Comparison of ENCODE assay signal across 8 cellular contexts in the genomic region with DNA sequence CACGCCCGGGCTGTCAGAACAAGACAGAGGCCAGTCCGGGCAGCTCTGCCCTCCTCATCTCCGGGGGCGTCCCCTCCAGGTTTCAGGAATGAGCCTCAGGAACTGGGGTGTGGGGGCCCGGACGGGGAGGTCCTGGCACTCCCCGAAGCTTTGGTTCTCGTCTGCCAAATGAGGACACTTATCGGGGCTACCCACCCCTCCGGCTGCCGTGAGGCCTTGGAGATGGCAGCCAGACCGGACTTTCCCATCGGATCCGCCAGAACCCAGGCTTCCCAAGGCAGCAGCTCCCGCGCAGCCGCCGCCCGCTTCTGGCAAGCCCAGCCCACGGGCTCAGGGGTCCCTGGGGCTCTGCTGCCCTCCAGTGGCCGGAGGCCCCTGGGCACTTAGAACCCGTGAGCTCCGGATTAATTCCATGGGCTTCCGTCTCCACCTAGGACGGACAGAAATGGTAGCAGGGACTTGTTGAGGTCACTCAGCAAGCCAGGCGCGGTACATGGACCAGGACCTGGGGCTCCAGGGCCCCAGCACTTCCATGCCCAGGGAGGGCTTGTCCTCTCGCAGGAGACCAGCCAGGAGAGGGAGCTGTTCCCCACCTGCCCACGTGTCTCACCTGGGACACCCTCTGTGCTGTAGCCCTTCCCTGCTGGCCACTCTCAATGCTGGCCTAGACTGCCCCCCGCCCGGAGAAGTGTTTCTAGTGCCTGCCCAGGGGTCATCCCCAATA.
DNase-seq lines count a peak whose midpoint lies in the region; ATAC-seq and TF ChIP-seq lines count a peak whose summit lies in the region.

No MANE protein-coding gene starts in this region.

- POLR2A ChIA-PET in HCT116 (lab: Charles Lee), result interaction anchor here (0.6 to 1.6 kb wide), 12 partner anchors 9 to 441 kb away, joined by 3 to 6 read pairs (median 3); no protein-coding TSS in a partner anchor

- H3K36me3 ChIP-seq in HCT116 (ENCODE audit: control insufficient read depth in 1 of 2, insufficient read depth in 2 of 2, low read length in 2 of 2) (no peaks in the 10 kb centered on the region), urinary bladder (ENCODE audit: insufficient read depth) (no peaks in the 10 kb centered on the region)

- H3K27me3 Mint-ChIP-seq in T-helper 1 cell treated with Interleukin-12 subunit alpha and Interleukin-12 subunit beta and Interleukin-4 antibody, amounts not matched to agents 30 μg/mL and 1 μg/mL, for 36 hours (ENCODE audit: low read depth), result peaks cover 3% of the 10 kb centered on the region

- no peaks in the 10 kb centered on the region for H3K79me2 ChIP-seq in HCT116 (ENCODE audit: insufficient read depth, low read length)

- no peaks in the 10 kb centered on the region for H3K27me3 ChIP-seq in HCT116 (ENCODE audit: insufficient read depth, low read length)

- H3K27ac Mint-ChIP-seq in T-helper 1 cell treated with Interleukin-12 subunit alpha and Interleukin-12 subunit beta and Interleukin-4 antibody, amounts not matched to agents 30 μg/mL and 1 μg/mL, for 36 hours, result peak overlapping the region; percentile 59

- WGBS in urinary bladder, result 6% methylated on average over 32 of the region's 32 CpGs

- ATAC-seq in HCT116, result peak; percentile 91
- peak; percentile 90 for ATAC-seq in left ventricle myocardium superior

- intact Hi-C loops in HCT116 (cut with micrococcal nuclease), result loop anchor here (1.0 to 2.0 kb wide), 5 partner anchors 277 to 519 kb away; no protein-coding TSS in a partner anchor
- intact Hi-C loops in left ventricle myocardium superior (cut with micrococcal nuclease), result loop anchor here (5.0 kb wide), 1 partner anchor 356 kb away; no protein-coding TSS in a partner anchor

- TF ChIP-seq POLR2A in HCT116 (IDR thresholded peaks at IDR 0.05; ENCODE audit: borderline replicate concordance, extremely low read depth, insufficient read depth, insufficient read length), result peak; percentile 66

- H3K9me3 ChIP-seq in HCT116 (ENCODE audit: control insufficient read depth in 1 of 2, insufficient read depth in 1 of 2, low read depth in 1 of 2, low read length in 2 of 2), result no peaks in the 10 kb centered on the region

- H3K4me1 Mint-ChIP-seq in T-helper 1 cell treated with Interleukin-12 subunit alpha and Interleukin-12 subunit beta and Interleukin-4 antibody, amounts not matched to agents 30 μg/mL and 1 μg/mL, for 36 hours (ENCODE audit: low read depth), result peaks cover 5% of the 10 kb centered on the region

- TF ChIP-seq CTCF in HCT116 (IDR thresholded peaks at IDR 0.05 in 2 of 3, conservative IDR thresholded peaks at IDR 0.05 in 1 of 3; ENCODE audit: borderline replicate concordance in 1 of 3, insufficient read depth in 1 of 3, low read depth in 2 of 3, low read length in 2 of 3), result peak; percentile 94 to 99 (median 99)

- RAD21 ChIA-PET in HCT116 (lab: Charles Lee; ENCODE audit: low non-redundant PET in 1 of 2, low total read pairs in 2 of 2, uncharacterized antibody in 2 of 2, unreplicated experiment in 2 of 2), result interaction anchor here (0.8 to 2.6 kb wide), 12 partner anchors 34 to 570 kb away, joined by 3 to 9 read pairs (median 5); no protein-coding TSS in a partner anchor

- H2AFZ ChIP-seq in HCT116 (ENCODE audit: low read depth, low read length, poor library complexity, severe bottlenecking), result peak overlapping the region; percentile 65

- no peaks in the 10 kb centered on the region for H3K9me3 Mint-ChIP-seq in T-helper 1 cell treated with Interleukin-12 subunit alpha and Interleukin-12 subunit beta and Interleukin-4 antibody, amounts not matched to agents 30 μg/mL and 1 μg/mL, for 36 hours

- DNase-seq in Daoy (ENCODE audit: low read depth), result peak; percentile 89
- peak; percentile 78 for DNase-seq in HCT116 (ENCODE audit: low read depth, low spot score)
- peak; percentile 71 to 95 (median 89) for DNase-seq in NCI-H1417 (lab: John Stamatoyannopoulos, UW)
- peak; percentile 74 for DNase-seq in amniotic stem cell (lab: John Stamatoyannopoulos, UW)
- DNase-seq in left ventricle myocardium superior, result peak; percentile 95
- peak; percentile 63 for DNase-seq in pulmonary artery endothelial cell (ENCODE audit: low read depth, low spot score)

- H3K4me1 ChIP-seq in HCT116 (ENCODE audit: control insufficient read depth in 1 of 2, insufficient read depth in 2 of 2, low read length in 2 of 2), result peaks cover 0 to 35% of the 10 kb centered on the region in 2 experiments; a peak in 3 of 4 replicates
- no peaks in the 10 kb centered on the region for H3K4me1 ChIP-seq in urinary bladder (ENCODE audit: insufficient read depth)

- peak overlapping the region; percentile 83 for H3K9ac ChIP-seq in HCT116 (ENCODE audit: low read length)

- TF ChIP-seq RAD21 in HCT116 (IDR thresholded peaks at IDR 0.05; ENCODE audit: low read depth), result peak; percentile 90

- H3K4me3 ChIP-seq in HCT116 (replicated peaks in 1 of 2; ENCODE audit: low read depth in 1 of 2, low read length in 2 of 2) (peak overlapping the region; percentile 73 to 76), urinary bladder (ENCODE audit: low read depth, low read length) (peak overlapping the region; percentile 10)

- CTCF ChIA-PET in HCT116 (lab: Charles Lee), result interaction anchor here (0.6 to 2.5 kb wide), 60 partner anchors 9 to 1395 kb away, joined by 3 to 61 read pairs (median 4); a partner anchor contains a TSS

- H3K36me3 Mint-ChIP-seq in T-helper 1 cell treated with Interleukin-12 subunit alpha and Interleukin-12 subunit beta and Interleukin-4 antibody, amounts not matched to agents 30 μg/mL and 1 μg/mL, for 36 hours (ENCODE audit: low read depth), result no peaks in the 10 kb centered on the region

- TSS peak; percentile 54 for BruUV-seq in HCT116 (replicated peaks; lab: Mats Ljungman, UMichigan)

- H3K9me2 ChIP-seq in HCT116 (ENCODE audit: insufficient read depth), result no peaks in the 10 kb centered on the region

- no peaks in the 10 kb centered on the region for H4K20me1 ChIP-seq in HCT116 (ENCODE audit: insufficient read depth)

- H3K27ac ChIP-seq in HCT116 (ENCODE audit: low read depth, low read length) (peak overlapping the region; percentile 41), urinary bladder (ENCODE audit: low read depth) (no peak overlapping the region)

- peak overlapping the region; percentile 74 for H3K4me3 Mint-ChIP-seq in T-helper 1 cell treated with Interleukin-12 subunit alpha and Interleukin-12 subunit beta and Interleukin-4 antibody, amounts not matched to agents 30 μg/mL and 1 μg/mL, for 36 hours

- peak overlapping the region; percentile 92 for H3K4me2 ChIP-seq in HCT116 (ENCODE audit: low read length)

TF ChIP-seq in HCT116, 20 proteins besides CTCF, POLR2A, EP300 and RAD21:
- TF ChIP-seq EZH2phosphoT487 (IDR thresholded peaks at IDR 0.05; ENCODE audit: borderline replicate concordance) (no peak), JUND (IDR thresholded peaks at IDR 0.05) (no peak), ELF1 (IDR thresholded peaks at IDR 0.05; ENCODE audit: borderline replicate concordance, low read depth) (no peak), EGR1 (IDR thresholded peaks at IDR 0.05; ENCODE audit: low read depth) (no peak), POLR2AphosphoS5 (IDR thresholded peaks at IDR 0.05; ENCODE audit: low read depth, low read length) (peak; percentile 78), FOSL1 (IDR thresholded peaks at IDR 0.05; ENCODE audit: low read depth) (no peak), TCF7L2 (IDR thresholded peaks at IDR 0.05; ENCODE audit: borderline replicate concordance, extremely low read depth, insufficient read depth, insufficient read length) (no peak), CBX3 (IDR thresholded peaks at IDR 0.05; ENCODE audit: low read depth) (no peak), YY1 (IDR thresholded peaks at IDR 0.05; ENCODE audit: extremely low read depth, insufficient replicate concordance, low read depth, low read length) (no peak), ZFX (IDR thresholded peaks at IDR 0.05) (peak; percentile 60; the same call in 1 of the 2 replicates), SP1 (IDR thresholded peaks at IDR 0.05; ENCODE audit: low read depth) (no peak)
- TF ChIP-seq, protein P1, sequence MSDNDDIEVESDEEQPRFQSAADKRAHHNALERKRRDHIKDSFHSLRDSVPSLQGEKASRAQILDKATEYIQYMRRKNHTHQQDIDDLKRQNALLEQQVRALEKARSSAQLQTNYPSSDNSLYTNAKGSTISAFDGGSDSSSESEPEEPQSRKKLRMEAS (IDR thresholded peaks at IDR 0.05), result peak; percentile 89
